In the genomic region with DNA sequence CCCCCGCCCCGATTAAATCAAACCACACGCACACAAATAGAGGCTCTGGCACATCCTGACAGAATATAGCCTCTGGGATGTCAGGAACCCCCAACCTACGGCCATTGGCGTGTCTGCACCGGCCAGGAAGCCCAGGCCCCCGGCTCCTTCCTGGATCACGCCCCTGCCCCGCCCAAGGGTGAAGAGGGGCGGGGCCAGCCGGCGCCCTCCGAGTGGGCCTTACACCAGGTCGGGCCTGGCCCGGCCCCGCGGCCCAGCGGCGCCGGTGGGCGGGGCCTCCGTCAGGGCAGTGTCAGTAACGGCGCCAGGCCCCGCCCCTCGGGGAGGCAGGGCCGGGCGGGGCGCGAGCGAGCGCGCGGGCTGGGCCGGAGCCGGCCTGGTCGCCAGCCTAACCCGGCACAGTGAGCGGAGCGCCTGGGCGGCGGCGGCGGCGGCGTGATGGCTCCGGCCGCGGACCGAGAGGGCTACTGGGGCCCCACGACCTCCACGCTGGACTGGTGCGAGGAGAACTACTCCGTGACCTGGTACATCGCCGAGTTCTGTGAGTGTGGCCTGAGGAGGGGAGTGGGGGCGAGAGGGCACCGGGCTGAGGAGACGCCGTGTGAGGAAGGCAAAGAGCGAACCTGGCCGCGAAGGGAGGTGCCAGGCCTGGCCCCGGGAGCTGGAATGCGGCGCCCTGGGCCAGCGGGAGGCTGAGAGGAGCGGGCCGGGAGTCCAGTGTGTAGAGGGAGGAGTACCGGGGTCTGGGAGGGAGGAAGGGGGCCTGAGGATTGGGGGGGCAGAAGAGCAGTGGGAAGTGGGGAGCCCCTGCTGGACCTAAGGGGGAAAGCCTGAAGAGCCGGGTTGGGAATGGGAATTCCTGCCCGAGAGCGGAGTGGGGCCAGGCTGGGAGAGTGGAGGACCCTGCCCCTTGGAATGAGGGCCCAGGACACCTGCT, we compare ENCODE assay signal across 1 cellular context.
TF ChIP-seq lines count a peak whose summit lies in the region.

A gene (plus strand): TSS at position 380 of the 937 bp plus-strand sequence. CDS start 59 bp downstream, at position 439.

TF ChIP-seq in HepG2, 621 proteins besides CTCF, POLR2A, EP300 and RAD21 (continued from another document and continues in another):
- TF ChIP-seq, protein P1, sequence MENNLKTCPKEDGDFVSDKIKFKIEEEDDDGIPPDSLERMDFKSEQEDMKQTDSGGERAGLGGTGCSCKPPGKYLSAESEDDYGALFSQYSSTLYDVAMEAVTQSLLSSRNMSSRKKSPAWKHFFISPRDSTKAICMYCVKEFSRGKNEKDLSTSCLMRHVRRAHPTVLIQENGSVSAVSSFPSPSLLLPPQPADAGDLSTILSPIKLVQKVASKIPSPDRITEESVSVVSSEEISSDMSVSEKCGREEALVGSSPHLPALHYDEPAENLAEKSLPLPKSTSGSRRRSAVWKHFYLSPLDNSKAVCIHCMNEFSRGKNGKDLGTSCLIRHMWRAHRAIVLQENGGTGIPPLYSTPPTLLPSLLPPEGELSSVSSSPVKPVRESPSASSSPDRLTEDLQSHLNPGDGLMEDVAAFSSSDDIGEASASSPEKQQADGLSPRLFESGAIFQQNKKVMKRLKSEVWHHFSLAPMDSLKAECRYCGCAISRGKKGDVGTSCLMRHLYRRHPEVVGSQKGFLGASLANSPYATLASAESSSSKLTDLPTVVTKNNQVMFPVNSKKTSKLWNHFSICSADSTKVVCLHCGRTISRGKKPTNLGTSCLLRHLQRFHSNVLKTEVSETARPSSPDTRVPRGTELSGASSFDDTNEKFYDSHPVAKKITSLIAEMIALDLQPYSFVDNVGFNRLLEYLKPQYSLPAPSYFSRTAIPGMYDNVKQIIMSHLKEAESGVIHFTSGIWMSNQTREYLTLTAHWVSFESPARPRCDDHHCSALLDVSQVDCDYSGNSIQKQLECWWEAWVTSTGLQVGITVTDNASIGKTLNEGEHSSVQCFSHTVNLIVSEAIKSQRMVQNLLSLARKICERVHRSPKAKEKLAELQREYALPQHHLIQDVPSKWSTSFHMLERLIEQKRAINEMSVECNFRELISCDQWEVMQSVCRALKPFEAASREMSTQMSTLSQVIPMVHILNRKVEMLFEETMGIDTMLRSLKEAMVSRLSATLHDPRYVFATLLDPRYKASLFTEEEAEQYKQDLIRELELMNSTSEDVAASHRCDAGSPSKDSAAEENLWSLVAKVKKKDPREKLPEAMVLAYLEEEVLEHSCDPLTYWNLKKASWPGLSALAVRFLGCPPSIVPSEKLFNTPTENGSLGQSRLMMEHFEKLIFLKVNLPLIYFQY (CRISPR knock-in tag; IDR thresholded peaks at IDR 0.05; ENCODE audit: borderline replicate concordance), result peak; percentile 96
- TF ChIP-seq HIVEP1 (CRISPR knock-in tag; IDR thresholded peaks at IDR 0.05) (no peak), ZNF790 (CRISPR knock-in tag; IDR thresholded peaks at IDR 0.05; ENCODE audit: borderline replicate concordance) (no peak), HOXA5 (CRISPR knock-in tag; IDR thresholded peaks at IDR 0.05) (no peak), ZSCAN9 (CRISPR knock-in tag; IDR thresholded peaks at IDR 0.05; ENCODE audit: borderline replicate concordance) (no peak), ARNT2 (CRISPR knock-in tag; IDR thresholded peaks at IDR 0.05; ENCODE audit: low read depth) (peak; percentile 46; the same call in 1 of the 2 replicates), FOSL2 (CRISPR knock-in tag; IDR thresholded peaks at IDR 0.05) (no peak), SIN3B (IDR thresholded peaks at IDR 0.05; ENCODE audit: low read length) (no peak), NFE2L2 (IDR thresholded peaks at IDR 0.05; ENCODE audit: low read length) (no peak), ZNF230 (CRISPR knock-in tag; IDR thresholded peaks at IDR 0.05) (no peak), ZFP36L1 (CRISPR knock-in tag; IDR thresholded peaks at IDR 0.05) (no peak), TAF1 (CRISPR knock-in tag; IDR thresholded peaks at IDR 0.05) (peak; percentile 85), ZNF24 (IDR thresholded peaks at IDR 0.05) (no peak), ZNF724P (CRISPR knock-in tag; IDR thresholded peaks at IDR 0.05; ENCODE audit: borderline replicate concordance) (no peak), SALL1 (CRISPR knock-in tag; IDR thresholded peaks at IDR 0.05) (peak; percentile 73), MED1 (CRISPR knock-in tag; IDR thresholded peaks at IDR 0.05) (no peak), ZNF235 (CRISPR knock-in tag; IDR thresholded peaks at IDR 0.05; ENCODE audit: borderline replicate concordance) (0 out of 2 replicates have a peak, but pooled peaks have one; percentile 27), KAT8 (CRISPR knock-in tag; IDR thresholded peaks at IDR 0.05) (peak; percentile 39; the same call in 1 of the 2 replicates), CHD2 (IDR thresholded peaks at IDR 0.05; ENCODE audit: low read depth, low read length) (no peak), PCBP2 (optimal IDR thresholded peaks at IDR 0.05; ENCODE audit: low read depth, low read length, poor library complexity, severe bottlenecking) (no peak), ZNF274 (CRISPR knock-in tag; IDR thresholded peaks at IDR 0.05) (no peak), HDAC1 (CRISPR knock-in tag; IDR thresholded peaks at IDR 0.05) (peak; percentile 54; the same call in 1 of the 2 replicates), HOXA9 (CRISPR knock-in tag; IDR thresholded peaks at IDR 0.05; ENCODE audit: borderline replicate concordance) (no peak)
- TF ChIP-seq, protein P2, sequence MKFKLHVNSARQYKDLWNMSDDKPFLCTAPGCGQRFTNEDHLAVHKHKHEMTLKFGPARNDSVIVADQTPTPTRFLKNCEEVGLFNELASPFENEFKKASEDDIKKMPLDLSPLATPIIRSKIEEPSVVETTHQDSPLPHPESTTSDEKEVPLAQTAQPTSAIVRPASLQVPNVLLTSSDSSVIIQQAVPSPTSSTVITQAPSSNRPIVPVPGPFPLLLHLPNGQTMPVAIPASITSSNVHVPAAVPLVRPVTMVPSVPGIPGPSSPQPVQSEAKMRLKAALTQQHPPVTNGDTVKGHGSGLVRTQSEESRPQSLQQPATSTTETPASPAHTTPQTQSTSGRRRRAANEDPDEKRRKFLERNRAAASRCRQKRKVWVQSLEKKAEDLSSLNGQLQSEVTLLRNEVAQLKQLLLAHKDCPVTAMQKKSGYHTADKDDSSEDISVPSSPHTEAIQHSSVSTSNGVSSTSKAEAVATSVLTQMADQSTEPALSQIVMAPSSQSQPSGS (CRISPR knock-in tag; IDR thresholded peaks at IDR 0.05), result no peak
- TF ChIP-seq, protein P3, sequence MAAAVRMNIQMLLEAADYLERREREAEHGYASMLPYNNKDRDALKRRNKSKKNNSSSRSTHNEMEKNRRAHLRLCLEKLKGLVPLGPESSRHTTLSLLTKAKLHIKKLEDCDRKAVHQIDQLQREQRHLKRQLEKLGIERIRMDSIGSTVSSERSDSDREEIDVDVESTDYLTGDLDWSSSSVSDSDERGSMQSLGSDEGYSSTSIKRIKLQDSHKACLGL (CRISPR knock-in tag; IDR thresholded peaks at IDR 0.05), result peak; percentile 35; the same call in 1 of the 2 replicates
- TF ChIP-seq, protein P4, sequence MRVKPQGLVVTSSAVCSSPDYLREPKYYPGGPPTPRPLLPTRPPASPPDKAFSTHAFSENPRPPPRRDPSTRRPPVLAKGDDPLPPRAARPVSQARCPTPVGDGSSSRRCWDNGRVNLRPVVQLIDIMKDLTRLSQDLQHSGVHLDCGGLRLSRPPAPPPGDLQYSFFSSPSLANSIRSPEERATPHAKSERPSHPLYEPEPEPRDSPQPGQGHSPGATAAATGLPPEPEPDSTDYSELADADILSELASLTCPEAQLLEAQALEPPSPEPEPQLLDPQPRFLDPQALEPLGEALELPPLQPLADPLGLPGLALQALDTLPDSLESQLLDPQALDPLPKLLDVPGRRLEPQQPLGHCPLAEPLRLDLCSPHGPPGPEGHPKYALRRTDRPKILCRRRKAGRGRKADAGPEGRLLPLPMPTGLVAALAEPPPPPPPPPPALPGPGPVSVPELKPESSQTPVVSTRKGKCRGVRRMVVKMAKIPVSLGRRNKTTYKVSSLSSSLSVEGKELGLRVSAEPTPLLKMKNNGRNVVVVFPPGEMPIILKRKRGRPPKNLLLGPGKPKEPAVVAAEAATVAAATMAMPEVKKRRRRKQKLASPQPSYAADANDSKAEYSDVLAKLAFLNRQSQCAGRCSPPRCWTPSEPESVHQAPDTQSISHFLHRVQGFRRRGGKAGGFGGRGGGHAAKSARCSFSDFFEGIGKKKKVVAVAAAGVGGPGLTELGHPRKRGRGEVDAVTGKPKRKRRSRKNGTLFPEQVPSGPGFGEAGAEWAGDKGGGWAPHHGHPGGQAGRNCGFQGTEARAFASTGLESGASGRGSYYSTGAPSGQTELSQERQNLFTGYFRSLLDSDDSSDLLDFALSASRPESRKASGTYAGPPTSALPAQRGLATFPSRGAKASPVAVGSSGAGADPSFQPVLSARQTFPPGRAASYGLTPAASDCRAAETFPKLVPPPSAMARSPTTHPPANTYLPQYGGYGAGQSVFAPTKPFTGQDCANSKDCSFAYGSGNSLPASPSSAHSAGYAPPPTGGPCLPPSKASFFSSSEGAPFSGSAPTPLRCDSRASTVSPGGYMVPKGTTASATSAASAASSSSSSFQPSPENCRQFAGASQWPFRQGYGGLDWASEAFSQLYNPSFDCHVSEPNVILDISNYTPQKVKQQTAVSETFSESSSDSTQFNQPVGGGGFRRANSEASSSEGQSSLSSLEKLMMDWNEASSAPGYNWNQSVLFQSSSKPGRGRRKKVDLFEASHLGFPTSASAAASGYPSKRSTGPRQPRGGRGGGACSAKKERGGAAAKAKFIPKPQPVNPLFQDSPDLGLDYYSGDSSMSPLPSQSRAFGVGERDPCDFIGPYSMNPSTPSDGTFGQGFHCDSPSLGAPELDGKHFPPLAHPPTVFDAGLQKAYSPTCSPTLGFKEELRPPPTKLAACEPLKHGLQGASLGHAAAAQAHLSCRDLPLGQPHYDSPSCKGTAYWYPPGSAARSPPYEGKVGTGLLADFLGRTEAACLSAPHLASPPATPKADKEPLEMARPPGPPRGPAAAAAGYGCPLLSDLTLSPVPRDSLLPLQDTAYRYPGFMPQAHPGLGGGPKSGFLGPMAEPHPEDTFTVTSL (CRISPR knock-in tag; IDR thresholded peaks at IDR 0.05; ENCODE audit: borderline replicate concordance), result no peak
- TF ChIP-seq, protein P5, sequence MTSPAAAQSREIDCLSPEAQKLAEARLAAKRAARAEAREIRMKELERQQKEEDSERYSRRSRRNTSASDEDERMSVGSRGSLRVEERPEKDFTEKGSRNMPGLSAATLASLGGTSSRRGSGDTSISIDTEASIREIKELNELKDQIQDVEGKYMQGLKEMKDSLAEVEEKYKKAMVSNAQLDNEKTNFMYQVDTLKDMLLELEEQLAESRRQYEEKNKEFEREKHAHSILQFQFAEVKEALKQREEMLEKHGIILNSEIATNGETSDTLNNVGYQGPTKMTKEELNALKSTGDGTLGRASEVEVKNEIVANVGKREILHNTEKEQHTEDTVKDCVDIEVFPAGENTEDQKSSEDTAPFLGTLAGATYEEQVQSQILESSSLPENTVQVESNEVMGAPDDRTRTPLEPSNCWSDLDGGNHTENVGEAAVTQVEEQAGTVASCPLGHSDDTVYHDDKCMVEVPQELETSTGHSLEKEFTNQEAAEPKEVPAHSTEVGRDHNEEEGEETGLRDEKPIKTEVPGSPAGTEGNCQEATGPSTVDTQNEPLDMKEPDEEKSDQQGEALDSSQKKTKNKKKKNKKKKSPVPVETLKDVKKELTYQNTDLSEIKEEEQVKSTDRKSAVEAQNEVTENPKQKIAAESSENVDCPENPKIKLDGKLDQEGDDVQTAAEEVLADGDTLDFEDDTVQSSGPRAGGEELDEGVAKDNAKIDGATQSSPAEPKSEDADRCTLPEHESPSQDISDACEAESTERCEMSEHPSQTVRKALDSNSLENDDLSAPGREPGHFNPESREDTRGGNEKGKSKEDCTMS (CRISPR knock-in tag; conservative IDR thresholded peaks at IDR 0.05), result no peak
- TF ChIP-seq, protein P6, sequence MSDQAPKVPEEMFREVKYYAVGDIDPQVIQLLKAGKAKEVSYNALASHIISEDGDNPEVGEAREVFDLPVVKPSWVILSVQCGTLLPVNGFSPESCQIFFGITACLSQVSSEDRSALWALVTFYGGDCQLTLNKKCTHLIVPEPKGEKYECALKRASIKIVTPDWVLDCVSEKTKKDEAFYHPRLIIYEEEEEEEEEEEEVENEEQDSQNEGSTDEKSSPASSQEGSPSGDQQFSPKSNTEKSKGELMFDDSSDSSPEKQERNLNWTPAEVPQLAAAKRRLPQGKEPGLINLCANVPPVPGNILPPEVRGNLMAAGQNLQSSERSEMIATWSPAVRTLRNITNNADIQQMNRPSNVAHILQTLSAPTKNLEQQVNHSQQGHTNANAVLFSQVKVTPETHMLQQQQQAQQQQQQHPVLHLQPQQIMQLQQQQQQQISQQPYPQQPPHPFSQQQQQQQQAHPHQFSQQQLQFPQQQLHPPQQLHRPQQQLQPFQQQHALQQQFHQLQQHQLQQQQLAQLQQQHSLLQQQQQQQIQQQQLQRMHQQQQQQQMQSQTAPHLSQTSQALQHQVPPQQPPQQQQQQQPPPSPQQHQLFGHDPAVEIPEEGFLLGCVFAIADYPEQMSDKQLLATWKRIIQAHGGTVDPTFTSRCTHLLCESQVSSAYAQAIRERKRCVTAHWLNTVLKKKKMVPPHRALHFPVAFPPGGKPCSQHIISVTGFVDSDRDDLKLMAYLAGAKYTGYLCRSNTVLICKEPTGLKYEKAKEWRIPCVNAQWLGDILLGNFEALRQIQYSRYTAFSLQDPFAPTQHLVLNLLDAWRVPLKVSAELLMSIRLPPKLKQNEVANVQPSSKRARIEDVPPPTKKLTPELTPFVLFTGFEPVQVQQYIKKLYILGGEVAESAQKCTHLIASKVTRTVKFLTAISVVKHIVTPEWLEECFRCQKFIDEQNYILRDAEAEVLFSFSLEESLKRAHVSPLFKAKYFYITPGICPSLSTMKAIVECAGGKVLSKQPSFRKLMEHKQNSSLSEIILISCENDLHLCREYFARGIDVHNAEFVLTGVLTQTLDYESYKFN (CRISPR knock-in tag; conservative IDR thresholded peaks at IDR 0.05), result 0 out of 2 replicates have a peak, but pooled peaks have one; percentile 8
- TF ChIP-seq, protein P7, sequence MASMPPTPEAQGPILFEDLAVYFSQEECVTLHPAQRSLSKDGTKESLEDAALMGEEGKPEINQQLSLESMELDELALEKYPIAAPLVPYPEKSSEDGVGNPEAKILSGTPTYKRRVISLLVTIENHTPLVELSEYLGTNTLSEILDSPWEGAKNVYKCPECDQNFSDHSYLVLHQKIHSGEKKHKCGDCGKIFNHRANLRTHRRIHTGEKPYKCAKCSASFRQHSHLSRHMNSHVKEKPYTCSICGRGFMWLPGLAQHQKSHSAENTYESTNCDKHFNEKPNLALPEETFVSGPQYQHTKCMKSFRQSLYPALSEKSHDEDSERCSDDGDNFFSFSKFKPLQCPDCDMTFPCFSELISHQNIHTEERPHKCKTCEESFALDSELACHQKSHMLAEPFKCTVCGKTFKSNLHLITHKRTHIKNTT (CRISPR knock-in tag; IDR thresholded peaks at IDR 0.05), result no peak
- TF ChIP-seq, protein P8, sequence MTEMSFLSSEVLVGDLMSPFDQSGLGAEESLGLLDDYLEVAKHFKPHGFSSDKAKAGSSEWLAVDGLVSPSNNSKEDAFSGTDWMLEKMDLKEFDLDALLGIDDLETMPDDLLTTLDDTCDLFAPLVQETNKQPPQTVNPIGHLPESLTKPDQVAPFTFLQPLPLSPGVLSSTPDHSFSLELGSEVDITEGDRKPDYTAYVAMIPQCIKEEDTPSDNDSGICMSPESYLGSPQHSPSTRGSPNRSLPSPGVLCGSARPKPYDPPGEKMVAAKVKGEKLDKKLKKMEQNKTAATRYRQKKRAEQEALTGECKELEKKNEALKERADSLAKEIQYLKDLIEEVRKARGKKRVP (CRISPR knock-in tag; IDR thresholded peaks at IDR 0.05), result 0 out of 4 replicates have a peak, but pooled peaks of 1 of the 2 experiments have one; percentile 35
